In genomic region chr15:52651114-52651513, GRCh38 we compare ENCODE assay signal across 9 cellular contexts. TPM values are rescaled to one million over a fixed set of nuclear protein-coding genes. Genes with fewer than 3 reads are reported as not detected.
DNase-seq lines count a peak whose midpoint lies in the region; ATAC-seq and TF ChIP-seq lines count a peak whose summit lies in the region.
"Had no signal": no experiment of that assay in that cellular context is flagged by ENCODE, and none has a peak within 500 bp of the region (broad histone marks: within the 10 kb centered on the region; RNA-seq: fewer than 3 reads in every experiment).

No MANE protein-coding gene starts in this region.

- no peaks in the 10 kb centered on the region for H3K36me3 Mint-ChIP-seq in glutamatergic neuron (ENCODE audit: unreplicated experiment)
- H3K36me3 Mint-ChIP-seq in activated T-helper 1 cell treated with anti-CD3 and anti-CD28 coated beads, Interleukin-12 subunit alpha, Interleukin-12 subunit beta, Interleukin-2, Interleukin-4 antibody, amounts not matched to agents 30 ng/mL and 10 ng/mL and 1 ng/mL, durations not matched to agents 14 hours and 24 hours and 36 hours (ENCODE audit: low read depth) = peaks cover 20% of the 10 kb centered on the region

- peaks cover 2% of the 10 kb centered on the region for H3K27me3 Mint-ChIP-seq in glutamatergic neuron (ENCODE audit: unreplicated experiment)
- no peaks in the 10 kb centered on the region for H3K27me3 Mint-ChIP-seq in activated T-helper 1 cell treated with anti-CD3 and anti-CD28 coated beads, Interleukin-12 subunit alpha, Interleukin-12 subunit beta, Interleukin-2, Interleukin-4 antibody, amounts not matched to agents 30 ng/mL and 10 ng/mL and 1 ng/mL, durations not matched to agents 14 hours and 24 hours and 36 hours (ENCODE audit: insufficient read depth)
- H3K27me3 Mint-ChIP-seq: stimulated activated naive B cell treated with anti-CD40 and anti-IgM and Interleukin-4, amounts not matched to agents 10 μg/mL and 1 μg/mL and 100 μg/mL, for 72 hours had no signal

- no peaks in the 10 kb centered on the region for H3K9me3 ChIP-seq in skeletal muscle tissue (ENCODE audit: control insufficient read depth in 3 of 3, low read length in 3 of 3)

- TF ChIP-seq CTCF in HFF-Myc (IDR thresholded peaks at IDR 0.05; ENCODE audit: low read depth, low read length, missing control alignments) (no peak), WI38 (IDR thresholded peaks at IDR 0.05; ENCODE audit: low read depth, low read length) (no peak), glutamatergic neuron (IDR thresholded peaks at IDR 0.05; ENCODE audit: partially characterized antibody, unreplicated experiment) (no peak)

- H3K4me1 Mint-ChIP-seq in glutamatergic neuron (ENCODE audit: low read depth, unreplicated experiment) = peaks cover 19% of the 10 kb centered on the region
- peaks cover 9% of the 10 kb centered on the region for H3K4me1 Mint-ChIP-seq in activated T-helper 1 cell treated with anti-CD3 and anti-CD28 coated beads, Interleukin-12 subunit alpha, Interleukin-12 subunit beta, Interleukin-2, Interleukin-4 antibody, amounts not matched to agents 30 ng/mL and 10 ng/mL and 1 ng/mL, durations not matched to agents 14 hours and 24 hours and 36 hours (ENCODE audit: low read depth)

- H3K4me3 ChIP-seq in HFF-Myc (replicated peaks; ENCODE audit: low read depth, low read length) (peak overlapping the region; percentile 32), WI38 (ENCODE audit: low read depth, low read length) (peak overlapping the region; percentile 57), skeletal muscle tissue (ENCODE audit: low read length in 3 of 3) (no peak overlapping the region)

- ATAC-seq in HG03565 (IDR thresholded peaks at IDR 0.05; ENCODE audit: unreplicated experiment) = no peak
- ATAC-seq in GM19035 (IDR thresholded peaks at IDR 0.05; ENCODE audit: unreplicated experiment) = no peak

- H3K36me3 ChIP-seq in skeletal muscle tissue (ENCODE audit: control insufficient read depth in 3 of 3, insufficient read depth in 3 of 3, low read length in 3 of 3) = peaks cover 0 to 11% (median 11%) of the 10 kb centered on the region in 3 donors

- no peak overlapping the region for H3K4me3 Mint-ChIP-seq in glutamatergic neuron (ENCODE audit: unreplicated experiment)
- H3K4me3 Mint-ChIP-seq in activated T-helper 1 cell treated with anti-CD3 and anti-CD28 coated beads, Interleukin-12 subunit alpha, Interleukin-12 subunit beta, Interleukin-2, Interleukin-4 antibody, amounts not matched to agents 30 ng/mL and 10 ng/mL and 1 ng/mL, durations not matched to agents 14 hours and 24 hours and 36 hours = no peak overlapping the region

- no peaks in the 10 kb centered on the region for H3K27me3 ChIP-seq in skeletal muscle tissue (ENCODE audit: control insufficient read depth in 3 of 3, insufficient read depth in 3 of 3, low read length in 3 of 3)

- H3K27ac Mint-ChIP-seq in glutamatergic neuron (ENCODE audit: unreplicated experiment) = peak overlapping the region; percentile 79
- no peak overlapping the region for H3K27ac Mint-ChIP-seq in activated T-helper 1 cell treated with anti-CD3 and anti-CD28 coated beads, Interleukin-12 subunit alpha, Interleukin-12 subunit beta, Interleukin-2, Interleukin-4 antibody, amounts not matched to agents 30 ng/mL and 10 ng/mL and 1 ng/mL, durations not matched to agents 14 hours and 24 hours and 36 hours

- peaks cover 2% of the 10 kb centered on the region for H3K9me3 Mint-ChIP-seq in glutamatergic neuron (ENCODE audit: unreplicated experiment)
- no peaks in the 10 kb centered on the region for H3K9me3 Mint-ChIP-seq in activated T-helper 1 cell treated with anti-CD3 and anti-CD28 coated beads, Interleukin-12 subunit alpha, Interleukin-12 subunit beta, Interleukin-2, Interleukin-4 antibody, amounts not matched to agents 30 ng/mL and 10 ng/mL and 1 ng/mL, durations not matched to agents 14 hours and 24 hours and 36 hours
- H3K9me3 Mint-ChIP-seq: immature natural killer cell; stimulated activated naive B cell treated with anti-CD40 and anti-IgM and Interleukin-4, amounts not matched to agents 10 μg/mL and 1 μg/mL and 100 μg/mL, for 72 hours had no signal

- intact Hi-C loops in activated T-helper 1 cell treated with anti-CD3 and anti-CD28 coated beads, Interleukin-12 subunit alpha, Interleukin-12 subunit beta, Interleukin-2, Interleukin-4 antibody, amounts not matched to agents 30 ng/mL and 10 ng/mL and 1 ng/mL, durations not matched to agents 14 hours and 24 hours and 36 hours (cut with micrococcal nuclease) = no loop called here

- peak overlapping the region; percentile 2 for H3K27ac ChIP-seq in skeletal muscle tissue (ENCODE audit: low read depth, low read length)

- H3K9ac ChIP-seq in skeletal muscle tissue (ENCODE audit: low read depth in 1 of 3, low read length in 3 of 3) = no peak overlapping the region

- peaks cover 18 to 26% (median 20%) of the 10 kb centered on the region in 3 donors for H3K4me1 ChIP-seq in skeletal muscle tissue (ENCODE audit: control insufficient read depth in 3 of 3, insufficient read depth in 3 of 3, low read length in 3 of 3)

- DNase-seq in HFF-Myc (ENCODE audit: extremely low read depth, low read depth) (no peak), glutamatergic neuron (no peak)
- DNase-seq in activated T-helper 1 cell treated with anti-CD3 and anti-CD28 coated beads, Interleukin-12 subunit alpha, Interleukin-12 subunit beta, Interleukin-2, Interleukin-4 antibody, amounts not matched to agents 30 ng/mL and 10 ng/mL and 1 ng/mL, durations not matched to agents 14 hours and 24 hours and 36 hours (ENCODE audit: low spot score) = no peak

RNA-seq across cellular contexts. Expression of gene ATOSA, which starts 28.1 kb away (rescaled TPM):
- total RNA-seq in glutamatergic neuron (ENCODE audit: unreplicated experiment) (37.8 TPM), skeletal muscle tissue (24.5 TPM)
- total RNA-seq in activated T-helper 1 cell treated with anti-CD3 and anti-CD28 coated beads, Interleukin-12 subunit alpha, Interleukin-12 subunit beta, Interleukin-2, Interleukin-4 antibody, amounts not matched to agents 30 ng/mL and 10 ng/mL and 1 ng/mL, durations not matched to agents 14 hours and 24 hours and 36 hours = 14.8 and 16.5 TPM in 2 replicates

Comparison
In these comparisons a context has a peak if more than half of its experiments do, and no peak if none do; other contexts are left out.
1. H3K4me3 ChIP-seq: peak in HFF-Myc (single experiment) and WI38 (single experiment); none in skeletal muscle tissue (0 of 3).